ENCODE assay signal across 24 cellular contexts in the genomic region with DNA sequence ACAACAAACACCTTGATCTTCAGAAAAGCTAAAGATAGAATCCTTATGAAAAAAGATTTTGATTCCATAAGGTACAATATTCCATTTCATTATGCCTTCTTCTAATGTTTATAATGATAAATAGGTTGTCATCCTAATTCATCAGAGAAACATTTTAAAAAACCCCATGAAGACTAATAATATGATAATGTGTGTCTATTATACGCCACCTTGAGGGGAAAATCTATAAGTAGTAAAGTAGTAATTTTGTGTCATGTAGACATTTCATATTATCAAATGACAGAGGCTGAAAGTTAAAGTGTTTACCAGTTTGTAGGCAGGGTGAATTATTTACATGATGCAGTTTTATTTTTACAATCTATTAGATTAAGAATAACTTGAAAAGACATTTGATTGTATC.
"Had no signal": no experiment of that assay in that cellular context is flagged by ENCODE, and none has a peak within 500 bp of the region (broad histone marks: within the 10 kb centered on the region; RNA-seq: fewer than 3 reads in every experiment).

No MANE protein-coding gene starts in this region.

- H3K79me2 ChIP-seq: hepatocyte had no signal

- DNase-seq: activated CD4-positive, alpha-beta T cell treated with anti-CD3 and anti-CD28 coated beads for 48 hours; activated CD8-positive, alpha-beta T cell treated with anti-CD3 and anti-CD28 coated beads for 36 hours; activated gamma-delta T cell; activated naive CD4-positive, alpha-beta T cell treated with anti-CD3 and anti-CD28 coated beads, Interleukin-2, amount 50 U/mL, for 16 hours; activated naive CD8-positive, alpha-beta T cell treated with anti-CD3 and anti-CD28 coated beads, Interleukin-2, amount 50 U/mL, for 24 hours; body of pancreas; effector CD8-positive, alpha-beta T cell; foreskin melanocyte; glutamatergic neuron; immature natural killer cell; kidney glomerular epithelial cell; left ventricle myocardium inferior; naive thymus-derived CD4-positive, alpha-beta T cell; retina; sigmoid colon; stimulated activated CD4-positive, alpha-beta T cell treated with anti-CD3 and anti-CD28 coated beads, Interleukin-2, amount 100 ng/mL, for 48 hours; stimulated activated CD8-positive, alpha-beta memory T cell treated with anti-CD3 and anti-CD28 coated beads, Interleukin-4, amount 100 ng/mL, for 48 hours; stimulated activated naive B cell treated with anti-CD40 and anti-IgM and Interleukin-4, amounts not matched to agents 10 μg/mL and 1 μg/mL and 100 μg/mL, for 72 hours; testis; trophoblast cell had no signal

- H3K27me3 ChIP-seq: body of pancreas, cardiac muscle cell, hepatocyte, neural progenitor cell, sigmoid colon, testis, vagina had no signal

- H3K4me2 ChIP-seq: hepatocyte, neural progenitor cell had no signal

- H3K27ac ChIP-seq: body of pancreas, cardiac muscle cell, hepatocyte, left ventricle myocardium inferior, neural progenitor cell, sigmoid colon, testis, vagina had no signal

- H3K9ac ChIP-seq: neural progenitor cell had no signal

- H3K4me3 ChIP-seq: body of pancreas, cardiac muscle cell, hepatocyte, left ventricle myocardium inferior, neural progenitor cell, sigmoid colon, testis, vagina had no signal

- ATAC-seq: activated CD8-positive, alpha-beta T cell treated with anti-CD3 and anti-CD28 coated beads for 36 hours; activated naive CD8-positive, alpha-beta T cell treated with anti-CD3 and anti-CD28 coated beads, Interleukin-2, amount 50 U/mL, for 24 hours; body of pancreas; naive thymus-derived CD4-positive, alpha-beta T cell; stimulated activated naive B cell treated with anti-CD40 and anti-IgM and Interleukin-4, amounts not matched to agents 10 μg/mL and 1 μg/mL and 100 μg/mL, for 72 hours had no signal

- H3K4me1 ChIP-seq: body of pancreas, left ventricle myocardium inferior, neural progenitor cell, sigmoid colon, testis, vagina had no signal

- H3K36me3 ChIP-seq: cardiac muscle cell, left ventricle myocardium inferior, neural progenitor cell, sigmoid colon, vagina had no signal

- H3K9me3 ChIP-seq: body of pancreas, left ventricle myocardium inferior, sigmoid colon, testis, vagina had no signal

- H2AFZ ChIP-seq: hepatocyte, neural progenitor cell had no signal
